Comparison of ENCODE assay signal across 13 cellular contexts in the genomic region with DNA sequence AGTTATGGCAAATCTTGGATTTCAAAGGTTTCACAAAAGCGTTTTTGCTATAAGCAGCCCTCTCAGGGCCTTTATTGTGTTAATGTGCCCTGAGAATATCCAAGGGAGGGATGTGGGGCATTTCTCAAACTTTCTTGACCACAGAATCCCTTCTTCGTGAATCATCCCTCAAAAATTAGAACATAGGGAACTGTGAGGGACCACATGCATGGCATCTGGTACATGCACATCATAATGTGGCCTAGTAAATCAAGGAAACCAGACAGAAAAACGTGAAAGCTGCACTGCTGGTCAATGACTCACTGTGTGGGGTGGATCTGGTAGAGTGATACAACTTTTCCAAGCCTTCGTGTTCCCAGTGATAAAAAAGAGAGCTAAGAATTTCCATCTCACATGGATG. TPM values are rescaled to one million over a fixed set of nuclear protein-coding genes. Genes with fewer than 3 reads are reported as not detected.
DNase-seq lines count a peak whose midpoint lies in the region; ATAC-seq and TF ChIP-seq lines count a peak whose summit lies in the region.
"Had no signal": no experiment of that assay in that cellular context is flagged by ENCODE, and none has a peak within 500 bp of the region (broad histone marks: within the 10 kb centered on the region; RNA-seq: fewer than 3 reads in every experiment).

No MANE protein-coding gene starts in this region.

- peak; percentile 17 for DNase-seq in activated CD4-positive, alpha-beta T cell treated with anti-CD3 and anti-CD28 coated beads for 36 hours
- no peak for DNase-seq in activated CD4-positive, alpha-beta T cell treated with anti-CD3 and anti-CD28 coated beads, Interleukin-2, amount 10 ng/mL, durations not matched to agents 7 days and 5 days
- DNase-seq in PC-3, result peak; percentile 91
- peak; percentile 71 for DNase-seq in epidermal melanocyte (ENCODE audit: insufficient read length, low spot score)
- peak; percentile 93 for DNase-seq in renal cortical epithelial cell (ENCODE audit: low read depth)
- no peak for DNase-seq in NCI-H69 (lab: John Stamatoyannopoulos, UW)
- DNase-seq in vagina (ENCODE audit: extremely low spot score in 2 of 2), result no peak
- no peak for DNase-seq in NCI-H526 treated with DMSO at 0.1 percent for 48 hours (lab: John Stamatoyannopoulos, UW)
- DNase-seq: erythroblast, left cardiac atrium, NCI-H2029, occipital lobe had no signal

- no peaks in the 10 kb centered on the region for H3K9me2 ChIP-seq in PC-3 (replicated peaks; ENCODE audit: low read length)

- H3K4me1 Mint-ChIP-seq in activated CD4-positive, alpha-beta T cell treated with anti-CD3 and anti-CD28 coated beads for 36 hours, result peaks cover 8% of the 10 kb centered on the region
- H3K4me1 Mint-ChIP-seq in activated CD4-positive, alpha-beta T cell treated with anti-CD3 and anti-CD28 coated beads, Interleukin-2, amount 10 ng/mL, durations not matched to agents 7 days and 5 days, result no peaks in the 10 kb centered on the region

- peak overlapping the region; percentile 45 for H3K4me2 ChIP-seq in PC-3 (ENCODE audit: low read length)

- peaks cover 41% of the 10 kb centered on the region for H3K4me1 ChIP-seq in PC-3 (ENCODE audit: insufficient read depth, low read length)
- no peaks in the 10 kb centered on the region for H3K4me1 ChIP-seq in vagina
- H3K4me1 ChIP-seq: ascending aorta had no signal

- H3K36me3 ChIP-seq in PC-3 (ENCODE audit: low read depth, low read length) (peaks cover 48% of the 10 kb centered on the region), vagina (peaks cover 0 to 64% of the 10 kb centered on the region in 2 donors)

- H4K20me1 ChIP-seq in PC-3 (ENCODE audit: low read length), result no peaks in the 10 kb centered on the region

- intact Hi-C loops in activated CD4-positive, alpha-beta T cell treated with anti-CD3 and anti-CD28 coated beads for 36 hours (cut with DNase I, micrococcal nuclease), result no loop called here
- intact Hi-C loops in PC-3 (cut with micrococcal nuclease) (no loop called here), vagina (cut with DNase I) (no loop called here)

- H3K9me3 ChIP-seq in PC-3 (ENCODE audit: low read length), result no peaks in the 10 kb centered on the region
- no peaks in the 10 kb centered on the region for H3K9me3 ChIP-seq in vagina
- H3K9me3 ChIP-seq: ascending aorta had no signal

- ATAC-seq in activated CD4-positive, alpha-beta T cell treated with anti-CD3 and anti-CD28 coated beads for 36 hours, result peak; percentile 57
- peak; percentile 57 for ATAC-seq in PC-3
- ATAC-seq: left cardiac atrium had no signal

- H3F3A ChIP-seq in PC-3 (ENCODE audit: low read length, unreplicated experiment), result peaks cover 4% of the 10 kb centered on the region

- H3K27ac ChIP-seq in PC-3 (ENCODE audit: low read length) (peak overlapping the region; percentile 93), vagina (no peak overlapping the region)
- H3K27ac ChIP-seq: ascending aorta had no signal

- H2AFZ ChIP-seq in PC-3 (ENCODE audit: low read length), result no peak overlapping the region

- POLR2A ChIA-PET in activated CD4-positive, alpha-beta T cell treated with anti-CD3 and anti-CD28 coated beads for 36 hours (lab: Charles Lee), result interaction anchor here (0.6 kb wide), 2 partner anchors 12 to 1876 kb away, joined by 3 read pairs; no protein-coding TSS in a partner anchor
- POLR2A ChIA-PET in activated CD4-positive, alpha-beta T cell treated with anti-CD3 and anti-CD28 coated beads, Interleukin-2, amount 10 ng/mL, durations not matched to agents 7 days and 5 days (lab: Charles Lee), result no interaction called here
- POLR2A ChIA-PET in PC-3 (lab: Charles Lee; ENCODE audit: unreplicated experiment), result no interaction called here

- no peaks in the 10 kb centered on the region for H3K9me3 Mint-ChIP-seq in activated CD4-positive, alpha-beta T cell treated with anti-CD3 and anti-CD28 coated beads for 36 hours (ENCODE audit: low read depth)
- H3K9me3 Mint-ChIP-seq in activated CD4-positive, alpha-beta T cell treated with anti-CD3 and anti-CD28 coated beads, Interleukin-2, amount 10 ng/mL, durations not matched to agents 7 days and 5 days, result no peaks in the 10 kb centered on the region

- no peak overlapping the region for H3K27ac Mint-ChIP-seq in activated CD4-positive, alpha-beta T cell treated with anti-CD3 and anti-CD28 coated beads for 36 hours
- no peak overlapping the region for H3K27ac Mint-ChIP-seq in activated CD4-positive, alpha-beta T cell treated with anti-CD3 and anti-CD28 coated beads, Interleukin-2, amount 10 ng/mL, durations not matched to agents 7 days and 5 days

- H3K36me3 Mint-ChIP-seq in activated CD4-positive, alpha-beta T cell treated with anti-CD3 and anti-CD28 coated beads for 36 hours (ENCODE audit: low read depth), result peaks cover 49% of the 10 kb centered on the region
- H3K36me3 Mint-ChIP-seq in activated CD4-positive, alpha-beta T cell treated with anti-CD3 and anti-CD28 coated beads, Interleukin-2, amount 10 ng/mL, durations not matched to agents 7 days and 5 days (ENCODE audit: low read depth), result peaks cover 11% of the 10 kb centered on the region

- BruUV-seq in PC-3 (replicated peaks; lab: Mats Ljungman, UMichigan), result no TSS peak

- H3K27me3 ChIP-seq in PC-3 (ENCODE audit: low read length) (no peaks in the 10 kb centered on the region), vagina (no peaks in the 10 kb centered on the region)
- H3K27me3 ChIP-seq: ascending aorta had no signal

- peak overlapping the region; percentile 52 for H3K9ac ChIP-seq in PC-3 (ENCODE audit: low read length)

- H3K4me3 Mint-ChIP-seq in activated CD4-positive, alpha-beta T cell treated with anti-CD3 and anti-CD28 coated beads for 36 hours, result no peak overlapping the region
- H3K4me3 Mint-ChIP-seq in activated CD4-positive, alpha-beta T cell treated with anti-CD3 and anti-CD28 coated beads, Interleukin-2, amount 10 ng/mL, durations not matched to agents 7 days and 5 days, result no peak overlapping the region

- H3K79me2 ChIP-seq in PC-3 (ENCODE audit: low read length), result no peaks in the 10 kb centered on the region

- CTCF ChIA-PET in activated CD4-positive, alpha-beta T cell treated with anti-CD3 and anti-CD28 coated beads for 36 hours (lab: Charles Lee), result interaction anchor here (0.6 kb wide), 1 partner anchor 1810 kb away, joined by 3 read pairs; no protein-coding TSS in a partner anchor
- CTCF ChIA-PET in activated CD4-positive, alpha-beta T cell treated with anti-CD3 and anti-CD28 coated beads, Interleukin-2, amount 10 ng/mL, durations not matched to agents 7 days and 5 days (lab: Charles Lee), result no interaction called here
- CTCF ChIA-PET in PC-3 (lab: Charles Lee), result no interaction called here

- TF ChIP-seq POLR2A in vagina (IDR thresholded peaks at IDR 0.05), result no peak

- H3K27me3 Mint-ChIP-seq in activated CD4-positive, alpha-beta T cell treated with anti-CD3 and anti-CD28 coated beads for 36 hours, result no peaks in the 10 kb centered on the region
- no peaks in the 10 kb centered on the region for H3K27me3 Mint-ChIP-seq in activated CD4-positive, alpha-beta T cell treated with anti-CD3 and anti-CD28 coated beads, Interleukin-2, amount 10 ng/mL, durations not matched to agents 7 days and 5 days

- H3K4me3 ChIP-seq in PC-3 (ENCODE audit: low read length) (no peak overlapping the region), vagina (no peak overlapping the region)
- H3K4me3 ChIP-seq: ascending aorta had no signal

- TF ChIP-seq CTCF in PC-3 (conservative IDR thresholded peaks at IDR 0.05; ENCODE audit: low read depth, low read length) (no peak), vagina (IDR thresholded peaks at IDR 0.05) (no peak)

RNA-seq across cellular contexts. Expression of gene DDX31, which starts 22.4 kb away (rescaled TPM):
- 10 to 100 TPM; 20.9 to 21.0 TPM for total RNA-seq in activated CD4-positive, alpha-beta T cell treated with anti-CD3 and anti-CD28 coated beads for 36 hours
- total RNA-seq in activated CD4-positive, alpha-beta T cell treated with anti-CD3 and anti-CD28 coated beads, Interleukin-2, amount 10 ng/mL, durations not matched to agents 7 days and 5 days, result 10 to 100 TPM; 12.4 to 13.2 TPM
- total RNA-seq in PC-3 (2014; rRNA removed) (14.2 and 14.6 TPM in 2 replicates), renal cortical epithelial cell (14.9 and 23.3 TPM in 2 replicates), vagina (17.9 TPM)

RNA-seq across cellular contexts. Expression of gene GTF3C4, which starts 22.9 kb away (rescaled TPM):
- total RNA-seq in activated CD4-positive, alpha-beta T cell treated with anti-CD3 and anti-CD28 coated beads for 36 hours, result 10 to 100 TPM; 14.3 to 15.0 TPM
- 10 to 100 TPM; 12.7 to 13.5 TPM for total RNA-seq in activated CD4-positive, alpha-beta T cell treated with anti-CD3 and anti-CD28 coated beads, Interleukin-2, amount 10 ng/mL, durations not matched to agents 7 days and 5 days
- total RNA-seq in PC-3 (2014; rRNA removed), result 9.8 and 11.9 TPM in 2 replicates
- 15.5 and 22.8 TPM in 2 replicates for total RNA-seq in renal cortical epithelial cell
- 8.8 TPM for total RNA-seq in vagina

Comparison
In these comparisons a context has a peak if more than half of its experiments do, and no peak if none do; other contexts are left out.
1. DNase-seq: peak in activated CD4-positive, alpha-beta T cell treated with anti-CD3 and anti-CD28 coated beads for 36 hours (single experiment), PC-3 (single experiment), epidermal melanocyte (single experiment) and renal cortical epithelial cell (single experiment); none in activated CD4-positive, alpha-beta T cell treated with anti-CD3 and anti-CD28 coated beads, Interleukin-2, amount 10 ng/mL, durations not matched to agents 7 days and 5 days (single experiment), NCI-H69 (single experiment), vagina (0 of 2) and NCI-H526 treated with DMSO at 0.1 percent for 48 hours (single experiment).